ENCODE assay signal across 2 cellular contexts in genomic region chr1:53527368-53527767, GRCh38.
TF ChIP-seq lines count a peak whose summit lies in the region.

No MANE protein-coding gene starts in this region.

TF ChIP-seq in K562, 482 proteins besides CTCF, POLR2A, EP300 and RAD21 (continued from another document):
- no peak for TF ChIP-seq GTF3C2 (IDR thresholded peaks at IDR 0.05; ENCODE audit: borderline replicate concordance, extremely low read depth, insufficient read length)
- TF ChIP-seq ELK1 (CRISPR knock-in tag; IDR thresholded peaks at IDR 0.05): no peak
- TF ChIP-seq POLR2G (IDR thresholded peaks at IDR 0.05; ENCODE audit: low read depth, low read length): no peak
- no peak for TF ChIP-seq HDAC1 (IDR thresholded peaks at IDR 0.05)
- no peak for TF ChIP-seq XRCC5 (IDR thresholded peaks at IDR 0.05; ENCODE audit: low read depth, low read length)
- no peak for TF ChIP-seq CCAR2 (IDR thresholded peaks at IDR 0.05; ENCODE audit: low read depth, low read length)
- TF ChIP-seq MTA2 (IDR thresholded peaks at IDR 0.05; ENCODE audit: low read depth): no peak
- TF ChIP-seq ZNF263 (CRISPR knock-in tag; IDR thresholded peaks at IDR 0.05; ENCODE audit: borderline replicate concordance): no peak
- TF ChIP-seq GABPA (tag; conservative IDR thresholded peaks at IDR 0.05; ENCODE audit: low read depth): no peak
- no peak for TF ChIP-seq ZNF347 (CRISPR knock-in tag; IDR thresholded peaks at IDR 0.05; ENCODE audit: low read depth)
- no peak for TF ChIP-seq ZNF311 (CRISPR knock-in tag; IDR thresholded peaks at IDR 0.05)
- TF ChIP-seq TGIF2 (CRISPR knock-in tag; IDR thresholded peaks at IDR 0.05): no peak

TF ChIP-seq in SK-N-SH treated with all-trans-retinoic acid at 6 μM for 48 hours, 23 proteins besides CTCF, POLR2A, EP300 and RAD21 (continued from another document):
- TF ChIP-seq POU6F1 (CRISPR knock-in tag; IDR thresholded peaks at IDR 0.05; ENCODE audit: borderline replicate concordance, low read depth): no peak
- no peak for TF ChIP-seq ZNF565 (CRISPR knock-in tag; conservative IDR thresholded peaks at IDR 0.05; ENCODE audit: low read depth)
- TF ChIP-seq ZNF8 (CRISPR knock-in tag; IDR thresholded peaks at IDR 0.05): no peak
- no peak for TF ChIP-seq TOX (CRISPR knock-in tag; IDR thresholded peaks at IDR 0.05; ENCODE audit: borderline replicate concordance)
- no peak for TF ChIP-seq BACH2 (CRISPR knock-in tag; IDR thresholded peaks at IDR 0.05; ENCODE audit: borderline replicate concordance)
- TF ChIP-seq ZFP3 (CRISPR knock-in tag; IDR thresholded peaks at IDR 0.05): no peak
- no peak for TF ChIP-seq ISL1 (CRISPR knock-in tag; IDR thresholded peaks at IDR 0.05)
TF ChIP-seq in SK-N-SH treated with all-trans-retinoic acid at 6 μM for 48 hours: peak in this region for 0.
